8 cellular contexts compared by ENCODE assay signal in genomic region chr17:60525624-60526514, GRCh38.
A peak's percentile ranks its signal among the peaks of the same experiment; 100 is the strongest.
DNase-seq lines count a peak whose midpoint lies in the region; ATAC-seq lines count a peak whose summit lies in the region.

A gene with protein sequence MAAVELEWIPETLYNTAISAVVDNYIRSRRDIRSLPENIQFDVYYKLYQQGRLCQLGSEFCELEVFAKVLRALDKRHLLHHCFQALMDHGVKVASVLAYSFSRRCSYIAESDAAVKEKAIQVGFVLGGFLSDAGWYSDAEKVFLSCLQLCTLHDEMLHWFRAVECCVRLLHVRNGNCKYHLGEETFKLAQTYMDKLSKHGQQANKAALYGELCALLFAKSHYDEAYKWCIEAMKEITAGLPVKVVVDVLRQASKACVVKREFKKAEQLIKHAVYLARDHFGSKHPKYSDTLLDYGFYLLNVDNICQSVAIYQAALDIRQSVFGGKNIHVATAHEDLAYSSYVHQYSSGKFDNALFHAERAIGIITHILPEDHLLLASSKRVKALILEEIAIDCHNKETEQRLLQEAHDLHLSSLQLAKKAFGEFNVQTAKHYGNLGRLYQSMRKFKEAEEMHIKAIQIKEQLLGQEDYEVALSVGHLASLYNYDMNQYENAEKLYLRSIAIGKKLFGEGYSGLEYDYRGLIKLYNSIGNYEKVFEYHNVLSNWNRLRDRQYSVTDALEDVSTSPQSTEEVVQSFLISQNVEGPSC (minus strand): TSS chr17:60526242. CDS start chr17:60525931, 311 bp downstream.

- H3K27ac ChIP-seq in ACC112 (ENCODE audit: low read depth, low read length) (peak within 1 kb of the TSS; percentile 91), caudate nucleus (ENCODE audit: low read depth, low read length) (peak within 1 kb of the TSS; percentile 100)

- DNase-seq in NCI-H2196 treated with DMSO at 0.1 percent for 48 hours (lab: John Stamatoyannopoulos, UW; ENCODE audit: unreplicated experiment) (peak; percentile 70), caudate nucleus (lab: John Stamatoyannopoulos, UW) (peak in 60 of 61 donors; percentile 35 to 93 (median 84)), inferior parietal cortex (ENCODE audit: extremely low spot score) (peak; percentile 90)
- peak; percentile 35 to 62 (median 54) for DNase-seq in activated CD4-positive, CD25-positive, alpha-beta regulatory T cell (lab: John Stamatoyannopoulos, UW)
- DNase-seq in stimulated activated CD4-positive, alpha-beta T cell treated with anti-CD3 and anti-CD28 coated beads, Interleukin-12 subunit alpha, Interleukin-12 subunit beta, amount 100 ng/mL, for 24 hours (ENCODE audit: low read depth in 2 of 2), result peak; percentile 52 to 64

- H3K4me1 ChIP-seq in ACC112 (ENCODE audit: control insufficient read depth, insufficient read depth, low read length, unreplicated experiment), result peaks cover 12% of the 10 kb centered on the region

- H3K4me3 ChIP-seq in ACC112 (ENCODE audit: low read depth, low read length), result peak within 1 kb of the TSS; percentile 95

- ATAC-seq in GM18870 (IDR thresholded peaks at IDR 0.05; ENCODE audit: unreplicated experiment) (peak; percentile 68), HG03108 (IDR thresholded peaks at IDR 0.05; ENCODE audit: unreplicated experiment) (peak; percentile 93)

- H3K79me2 ChIP-seq in ACC112 (ENCODE audit: control insufficient read depth, insufficient read depth, low read length, unreplicated experiment), result peaks cover 57% of the 10 kb centered on the region

- no peaks in the 10 kb centered on the region for H3K27me3 ChIP-seq in ACC112 (ENCODE audit: insufficient read depth, low read length)

- no peaks in the 10 kb centered on the region; the same call in 1 of the 2 replicates for H3K36me3 ChIP-seq in ACC112 (ENCODE audit: insufficient read depth, low read length)

- H2AFZ ChIP-seq in ACC112 (ENCODE audit: low read length, unreplicated experiment), result peak within 1 kb of the TSS; percentile 84

Comparison
In these comparisons a context has a peak if more than half of its experiments do, and no peak if none do; other contexts are left out.
1. Peak in every context shown above with its lines: DNase-seq, ATAC-seq, H3K4me3 ChIP-seq and H3K27ac ChIP-seq.